ENCODE assay signal across 22 cellular contexts in genomic region chr3:185081516-185081915, GRCh38.
"Had no signal": no experiment of that assay in that cellular context is flagged by ENCODE, and none has a peak within 500 bp of the region (broad histone marks: within the 10 kb centered on the region; RNA-seq: fewer than 3 reads in every experiment).

No MANE protein-coding gene starts in this region.

- H3K4me3 Mint-ChIP-seq: immature natural killer cell, memory B cell, naive B cell, nephron had no signal

- H3K27me3 ChIP-seq: right atrium auricular region, sigmoid colon, stomach, transverse colon had no signal

- H3K9me3 ChIP-seq: left ventricle myocardium inferior, lower lobe of right lung, right atrium auricular region, sigmoid colon, stomach, thoracic aorta, transverse colon had no signal

- H3K27ac ChIP-seq: epithelial cell of prostate, foreskin keratinocyte, left ventricle myocardium inferior, lower lobe of right lung, right atrium auricular region, stomach, thoracic aorta, transverse colon had no signal

- H3K36me3 Mint-ChIP-seq: immature natural killer cell, memory B cell, naive B cell had no signal

- H3K4me1 ChIP-seq: foreskin keratinocyte, lower lobe of right lung, right atrium auricular region had no signal

- DNase-seq: effector memory CD4-positive, alpha-beta T cell; immature natural killer cell; left cardiac atrium; left ventricle myocardium inferior; lower lobe of right lung; midbrain; naive B cell; occipital lobe; posterior cingulate gyrus; sigmoid colon; small intestine; stimulated activated CD4-positive, alpha-beta T cell treated with anti-CD3 and anti-CD28 coated beads, Interleukin-12 subunit alpha, Interleukin-12 subunit beta, amount 100 ng/mL, for 4 hours; stimulated activated naive CD4-positive, alpha-beta T cell; stomach; substantia nigra; transverse colon had no signal

- H3K4me3 ChIP-seq: left ventricle myocardium inferior, lower lobe of right lung, right atrium auricular region, sigmoid colon, stomach, thoracic aorta, transverse colon had no signal

- H3K9me3 Mint-ChIP-seq: immature natural killer cell, memory B cell, naive B cell, nephron had no signal

- H3K27ac Mint-ChIP-seq: immature natural killer cell, memory B cell, naive B cell had no signal

- ATAC-seq: foreskin keratinocyte, left cardiac atrium, lower lobe of right lung had no signal

- H3K36me3 ChIP-seq: lower lobe of right lung, right atrium auricular region had no signal

- H3K4me1 Mint-ChIP-seq: immature natural killer cell, memory B cell, naive B cell, nephron had no signal
